ENCODE assay signal across 8 cellular contexts in genomic region chr3:117278424-117279190, GRCh38.
DNase-seq lines count a peak whose midpoint lies in the region; ATAC-seq and TF ChIP-seq lines count a peak whose summit lies in the region.

No MANE protein-coding gene starts in this region.

- intact Hi-C loops in left colon (cut with DNase I, micrococcal nuclease) = no loop called here

- DNase-seq in GM10248 (ENCODE audit: extremely low spot score) = peak; percentile 5
- DNase-seq in LoVo (ENCODE audit: low spot score) = peak; percentile 33
- DNase-seq in left colon = peak; percentile 28 to 51
- DNase-seq in central memory CD4-positive, alpha-beta T cell = no peak
- no peak for DNase-seq in middle frontal gyrus (ENCODE audit: extremely low spot score, low spot score)
- no peak for DNase-seq in superior temporal gyrus (ENCODE audit: extremely low spot score)
- no peak for DNase-seq in SIG-M5 treated with dmso at 0.1 percent for 504 hours (lab: John Stamatoyannopoulos, UW; ENCODE audit: unreplicated experiment)

- POLR2A ChIA-PET in GM10248 (lab: Yijun Ruan, JAX) = no interaction called here

- no peak for TF ChIP-seq CTCF in GM10248 (IDR thresholded peaks at IDR 0.05; ENCODE audit: control extremely low read depth, extremely low read depth, low read depth, missing control alignments)

- ATAC-seq in GM21786 (IDR thresholded peaks at IDR 0.05; ENCODE audit: unreplicated experiment) (peak; percentile 97), left colon (peak; percentile 99)

- CTCF ChIA-PET in GM10248 (lab: Yijun Ruan, JAX) = interaction anchor here (1.0 to 1.7 kb wide), 2 partner anchors 13 to 16 kb away, joined by 5 to 7 read pairs; no protein-coding TSS in a partner anchor

Comparison
In these comparisons a context has a peak if more than half of its experiments do, and no peak if none do; other contexts are left out.
1. DNase-seq: peak in GM10248 (single experiment), LoVo (single experiment) and left colon (2 of 2); none in central memory CD4-positive, alpha-beta T cell (single experiment), middle frontal gyrus (single experiment), superior temporal gyrus (single experiment) and SIG-M5 treated with dmso at 0.1 percent for 504 hours (single experiment).